Comparison of ENCODE assay signal across 9 cellular contexts in the genomic region with DNA sequence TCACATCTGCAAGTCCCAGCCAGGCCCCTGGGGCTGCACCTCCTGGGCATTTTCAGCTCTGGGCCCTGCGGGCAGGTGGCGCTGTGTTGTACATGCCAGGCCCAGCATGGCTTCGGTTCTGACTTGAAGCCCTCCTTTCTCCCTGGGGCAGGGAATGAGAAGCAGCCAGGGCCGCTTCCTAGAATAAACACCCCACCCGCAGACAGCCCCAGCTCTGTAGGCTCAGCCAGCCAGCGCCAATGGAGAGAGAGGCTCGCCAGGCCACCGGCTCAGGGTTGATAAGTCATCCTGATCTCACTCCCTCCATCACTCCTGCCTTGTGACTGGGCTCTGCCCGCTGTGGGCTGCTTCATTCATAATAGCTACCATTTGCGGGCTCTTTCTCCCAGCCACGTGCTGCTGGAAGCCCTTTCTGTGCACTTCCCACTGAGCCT. TPM values are rescaled to one million over a fixed set of nuclear protein-coding genes. Genes with fewer than 3 reads are reported as not detected.
A peak's percentile ranks its signal among the peaks of the same experiment; 100 is the strongest.
DNase-seq lines count a peak whose midpoint lies in the region; ATAC-seq and TF ChIP-seq lines count a peak whose summit lies in the region.
"Had no signal": no experiment of that assay in that cellular context is flagged by ENCODE, and none has a peak within 500 bp of the region (broad histone marks: within the 10 kb centered on the region; RNA-seq: fewer than 3 reads in every experiment).

No MANE protein-coding gene starts in this region.

- no peak for ATAC-seq in GM18505 (IDR thresholded peaks at IDR 0.05; ENCODE audit: unreplicated experiment)
- ATAC-seq: activated naive CD4-positive, alpha-beta T cell treated with anti-CD3 and anti-CD28 coated beads, Interleukin-2, amount 50 U/mL, for 72 hours had no signal

- peaks cover 35% of the 10 kb centered on the region for H3K27me3 ChIP-seq in neutrophil

- no peaks in the 10 kb centered on the region for H3K9me3 ChIP-seq in neutrophil

- peak; percentile 53 for TF ChIP-seq CTCF in neutrophil (IDR thresholded peaks at IDR 0.05)

- no peaks in the 10 kb centered on the region for H3K36me3 ChIP-seq in neutrophil

- DNase-seq in NCI-H2107 (lab: John Stamatoyannopoulos, UW) (peak; percentile 31), NCI-H2107 treated with DMSO at 0.1 percent for 48 hours (lab: John Stamatoyannopoulos, UW; ENCODE audit: unreplicated experiment) (no peak), NCI-H774 (lab: John Stamatoyannopoulos, UW) (peak; percentile 23), fibroblast of the conjunctiva (ENCODE audit: low read depth) (peak; percentile 56), cerebellum (ENCODE audit: low spot score) (no peak)
- DNase-seq in activated T-cell treated with anti-CD3 and anti-CD28 coated beads, Interleukin-2, amount 50 U/mL, for 1 hour, result peak; percentile 73

- TF ChIP-seq POLR2A in GM18505 (IDR thresholded peaks at IDR 0.05; ENCODE audit: borderline replicate concordance, extremely low read depth, insufficient read depth, insufficient read length), result no peak

- H3K4me3 ChIP-seq in neutrophil (ENCODE audit: low read depth in 1 of 2, low read length in 1 of 2), result no peak overlapping the region

- peaks cover 19 to 24% of the 10 kb centered on the region in 2 experiments for H3K4me1 ChIP-seq in neutrophil (ENCODE audit: control insufficient read depth in 1 of 2, insufficient read depth in 1 of 2, low read depth in 1 of 2, low read length in 1 of 2)

- H3K27ac ChIP-seq in neutrophil, result no peak overlapping the region

RNA-seq across cellular contexts. Expression of gene GLIS2, which starts 6.0 kb away (rescaled TPM):
- total RNA-seq in cerebellum, result 3.2 TPM

RNA-seq across cellular contexts. Expression of gene TFAP4, which starts 37.0 kb away (rescaled TPM):
- 7.6 TPM for total RNA-seq in cerebellum

RNA-seq across cellular contexts. Expression of gene PAM16, which starts 41.3 kb away (rescaled TPM):
- 19.1 TPM for total RNA-seq in cerebellum

Comparison
In these comparisons a context has a peak if more than half of its experiments do, and no peak if none do; other contexts are left out.
1. DNase-seq: peak in NCI-H2107 (single experiment), NCI-H774 (single experiment), activated T-cell treated with anti-CD3 and anti-CD28 coated beads, Interleukin-2, amount 50 U/mL, for 1 hour (single experiment) and fibroblast of the conjunctiva (single experiment); none in NCI-H2107 treated with DMSO at 0.1 percent for 48 hours (single experiment) and cerebellum (single experiment).